8 cellular contexts compared by ENCODE assay signal in genomic region chr22:45311033-45311531, GRCh38. TPM values are rescaled to one million over a fixed set of nuclear protein-coding genes. Genes with fewer than 3 reads are reported as not detected.
DNase-seq lines count a peak whose midpoint lies in the region; ATAC-seq, FAIRE-seq and TF ChIP-seq lines count a peak whose summit lies in the region.

No MANE protein-coding gene starts in this region.

- no peak for TF ChIP-seq CTCF in A549 (IDR thresholded peaks at IDR 0.05)

- POLR2A ChIA-PET in A549 (lab: Yijun Ruan, JAX) = no interaction called here

- DNase-seq in A549 (ENCODE audit: low read depth in 1 of 2, low spot score in 1 of 2) (no peak), caudate nucleus (lab: John Stamatoyannopoulos, UW) (peak in 1 of 61 donors; percentile 3), DMS153 (lab: John Stamatoyannopoulos, UW) (no peak), NCI-H226 (no peak), NCI-H146 (lab: John Stamatoyannopoulos, UW) (no peak)
- DNase-seq in stimulated activated CD4-positive, alpha-beta T cell treated with anti-CD3 and anti-CD28 coated beads, Interleukin-4, amount 100 ng/mL, for 1 hour = no peak

- H3K9ac ChIP-seq in HUES6 (ENCODE audit: low read length) = peak overlapping the region; percentile 64

- TF ChIP-seq RAD21 in A549 (conservative IDR thresholded peaks at IDR 0.05 in 1 of 2, IDR thresholded peaks at IDR 0.05 in 1 of 2) = no peak

- no peak for TF ChIP-seq POLR2A in A549 (IDR thresholded peaks at IDR 0.05; ENCODE audit: low read length)

- H3K9me3 ChIP-seq in A549 (no peaks in the 10 kb centered on the region), HUES6 (ENCODE audit: control insufficient read depth, insufficient read depth, low read depth, low read length) (no peaks in the 10 kb centered on the region), muscle layer of duodenum (ENCODE audit: control insufficient read depth in 1 of 2, low read length in 2 of 2) (no peaks in the 10 kb centered on the region)

- H3K27me3 ChIP-seq in HUES6 (ENCODE audit: control insufficient read depth, insufficient read depth, low read length) (peaks cover 5% of the 10 kb centered on the region; the same call in 1 of the 2 replicates), muscle layer of duodenum (ENCODE audit: low read depth, low read length) (no peaks in the 10 kb centered on the region)

- H3K4me1 ChIP-seq in A549 (peaks cover 4% of the 10 kb centered on the region; the same call in 1 of the 3 replicates), HUES6 (ENCODE audit: control insufficient read depth, insufficient read depth, low read length) (peaks cover 31% of the 10 kb centered on the region), muscle layer of duodenum (ENCODE audit: control insufficient read depth in 1 of 2, insufficient read depth in 2 of 2, low read length in 2 of 2) (peaks cover 5 to 18% of the 10 kb centered on the region in 2 donors)

- no peak for FAIRE-seq in A549 (lab: Jason Lieb, UNC)

- peak overlapping the region; percentile 98 for H3K4me2 ChIP-seq in A549

- 86% methylated on average over 12 of the region's 12 CpGs for WGBS in A549 (ENCODE audit: missing lambda C conversion rate)

- TF ChIP-seq EP300 in A549 (IDR thresholded peaks at IDR 0.05) = no peak

- H3K4me3 ChIP-seq in A549 (no peak overlapping the region), HUES6 (ENCODE audit: low read depth, low read length) (peak overlapping the region; percentile 85), muscle layer of duodenum (ENCODE audit: low read depth in 1 of 2, low read length in 2 of 2) (peak overlapping the region; percentile 74 to 86)

- H3K36me3 ChIP-seq in HUES6 (ENCODE audit: control insufficient read depth, insufficient read depth, low read length) = 0 out of 2 replicates have a peak, but pooled peaks cover 5% of the 10 kb centered on the region
- no peaks in the 10 kb centered on the region for H3K36me3 ChIP-seq in muscle layer of duodenum (ENCODE audit: control insufficient read depth in 1 of 2, insufficient read depth in 2 of 2, low read length in 2 of 2)

- no peak for ATAC-seq in A549

- CTCF ChIA-PET in A549 (lab: Yijun Ruan, JAX) = no interaction called here

- H3K27ac ChIP-seq in A549 = no peak overlapping the region
- H3K27ac ChIP-seq in HUES6 (ENCODE audit: low read depth, low read length) = no peak overlapping the region
- H3K27ac ChIP-seq in caudate nucleus (ENCODE audit: low read depth, low read length) = peak overlapping the region; percentile 26
- H3K27ac ChIP-seq in muscle layer of duodenum (ENCODE audit: low read length) = peak overlapping the region; percentile 39

TF ChIP-seq in A549, 52 proteins besides CTCF, POLR2A, EP300 and RAD21:
- TF ChIP-seq EHF (CRISPR knock-in tag; IDR thresholded peaks at IDR 0.05) (no peak), RARB (CRISPR knock-in tag; IDR thresholded peaks at IDR 0.05) (no peak), ZFP36 (IDR thresholded peaks at IDR 0.05; ENCODE audit: borderline replicate concordance, partially characterized antibody) (no peak), ZNF302 (CRISPR knock-in tag; IDR thresholded peaks at IDR 0.05) (no peak), CBX2 (IDR thresholded peaks at IDR 0.05; ENCODE audit: borderline replicate concordance, low read depth) (no peak), FOXS1 (CRISPR knock-in tag; IDR thresholded peaks at IDR 0.05) (no peak), MAFK (IDR thresholded peaks at IDR 0.05; ENCODE audit: partially characterized antibody) (no peak), FOSL2 (IDR thresholded peaks at IDR 0.05) (no peak), FOSL2 (CRISPR knock-in tag; IDR thresholded peaks at IDR 0.05) (no peak), ZSCAN20 (CRISPR knock-in tag; IDR thresholded peaks at IDR 0.05) (no peak), ELK1 (IDR thresholded peaks at IDR 0.05; ENCODE audit: low read depth, low read length) (no peak), CBX8 (IDR thresholded peaks at IDR 0.05) (no peak), HDAC2 (IDR thresholded peaks at IDR 0.05) (no peak), ATOH8 (CRISPR knock-in tag; IDR thresholded peaks at IDR 0.05; ENCODE audit: low read depth) (no peak), RCOR1 (IDR thresholded peaks at IDR 0.05; ENCODE audit: low read depth, low read length) (no peak), HMGXB4 (CRISPR knock-in tag; IDR thresholded peaks at IDR 0.05; ENCODE audit: borderline replicate concordance) (no peak), REST (IDR thresholded peaks at IDR 0.05) (no peak), ESRRA (IDR thresholded peaks at IDR 0.05; ENCODE audit: borderline replicate concordance, low read length) (no peak)

RNA-seq across cellular contexts. Expression of gene FAM118A, which starts 1.3 kb away (rescaled TPM):
- polyA plus RNA-seq in A549 (2011; rRNA removed) = 15.8 and 16.8 TPM in 2 replicates
- 10.4 and 12.2 TPM in 2 replicates for polyA plus RNA-seq in A549 (2012; cell fraction: cytosol; rRNA removed)
- polyA plus RNA-seq in A549 (2012; cell fraction: nucleus; rRNA removed) = 24.0 and 27.5 TPM in 2 replicates
- polyA plus RNA-seq in A549 (2017; fragmentation: RNase III; extraction: RNeasy Plus Mini Kit Qiagen cat#74134 plus additional on column Dnase treatment) = 16.4 to 18.1 TPM (median 16.6 TPM) in 3 replicates
- 7.9 and 14.1 TPM in 2 replicates for polyA minus RNA-seq in A549 (2011; rRNA and poly(A)+ RNA removed)

RNA-seq across cellular contexts. Expression of gene UPK3A, which starts 26.3 kb away (rescaled TPM):
- polyA plus RNA-seq in A549 (2011; rRNA removed) = not detected in 2 replicates
- not detected in 2 replicates for polyA plus RNA-seq in A549 (2012; cell fraction: cytosol; rRNA removed)
- polyA plus RNA-seq in A549 (2012; cell fraction: nucleus; rRNA removed) = not detected in 2 replicates
- not detected in 3 replicates for polyA plus RNA-seq in A549 (2017; fragmentation: RNase III; extraction: RNeasy Plus Mini Kit Qiagen cat#74134 plus additional on column Dnase treatment)
- not detected in 2 replicates for polyA minus RNA-seq in A549 (2011; rRNA and poly(A)+ RNA removed)

Comparison
In these comparisons a context has a peak if more than half of its experiments do, and no peak if none do; other contexts are left out.
1. H3K27ac ChIP-seq: peak in caudate nucleus (single experiment) and muscle layer of duodenum (single experiment); none in A549 (0 of 2) and HUES6 (single experiment).